In the genomic region with DNA sequence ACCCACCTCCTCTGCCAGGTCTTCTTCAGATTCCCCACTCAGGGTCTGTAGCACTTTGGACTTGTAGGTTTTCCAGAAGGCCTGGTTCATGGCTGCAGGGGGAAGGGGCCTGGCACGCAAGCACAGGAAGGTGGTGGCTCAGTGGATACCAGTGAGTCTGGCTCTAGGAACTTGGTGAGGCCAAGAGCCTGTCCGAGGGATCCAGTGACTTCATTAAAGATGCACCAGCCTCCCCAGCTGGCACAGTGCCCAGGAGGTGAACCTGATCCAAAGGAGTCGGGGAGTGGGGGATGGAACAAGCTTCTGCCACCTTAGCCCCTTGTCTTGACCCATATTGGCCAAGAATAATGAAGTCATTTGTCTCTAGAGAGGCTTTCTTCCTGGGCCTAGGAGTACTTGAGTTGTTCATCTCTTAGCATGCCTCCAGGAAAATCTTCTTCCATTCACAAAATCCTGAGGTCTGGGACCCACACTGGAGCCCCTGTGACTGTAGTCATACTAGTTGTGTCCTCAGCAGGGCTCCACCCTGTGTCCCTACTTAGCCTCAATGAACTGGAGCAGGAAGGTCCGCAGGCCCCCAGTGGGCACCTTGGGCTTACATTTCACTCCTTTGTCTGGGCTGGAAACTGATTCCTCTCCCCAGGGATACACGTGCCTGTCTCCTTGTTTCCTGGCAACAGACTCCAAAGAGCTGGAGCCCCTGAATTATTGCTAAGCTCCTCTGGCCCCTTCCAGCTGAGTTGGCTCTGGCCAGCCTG, we compare ENCODE assay signal across 8 cellular contexts. TPM values are rescaled to one million over a fixed set of nuclear protein-coding genes. Genes with fewer than 3 reads are reported as not detected.
DNase-seq lines count a peak whose midpoint lies in the region; ATAC-seq and TF ChIP-seq lines count a peak whose summit lies in the region.

A gene (minus strand): TSS at position 554 of the 758 bp plus-strand sequence. CDS start 464 bp downstream, at position 90.

- ATAC-seq in GM21737 (IDR thresholded peaks at IDR 0.05; ENCODE audit: unreplicated experiment) (no peak), HG02884 (IDR thresholded peaks at IDR 0.05; ENCODE audit: unreplicated experiment) (no peak)

- no peaks in the 10 kb centered on the region for H3K79me2 ChIP-seq in OCI-LY1 (ENCODE audit: insufficient read depth, low read length)

- H3K27ac Mint-ChIP-seq in osteocyte (ENCODE audit: unreplicated experiment), result peak within 1 kb of the TSS; percentile 86

- H3K4me1 ChIP-seq in OCI-LY1 (ENCODE audit: insufficient read depth, low read length, severe bottlenecking), result peaks cover 24% of the 10 kb centered on the region

- TF ChIP-seq CTCF in OCI-LY1 (IDR thresholded peaks at IDR 0.05; ENCODE audit: low read length) (no peak), osteocyte (IDR thresholded peaks at IDR 0.05) (no peak), GM20000 (IDR thresholded peaks at IDR 0.05; ENCODE audit: extremely low read depth, missing control alignments) (no peak)

- no peak within 1 kb of the TSS for H3K27ac ChIP-seq in OCI-LY1 (ENCODE audit: low read depth, low read length, poor library complexity, severe bottlenecking)

- H3K36me3 Mint-ChIP-seq in osteocyte (ENCODE audit: unreplicated experiment), result no peaks in the 10 kb centered on the region

- H3K9me3 ChIP-seq in OCI-LY1 (ENCODE audit: low read length), result no peaks in the 10 kb centered on the region

- no peaks in the 10 kb centered on the region for H3K9me2 ChIP-seq in OCI-LY1 (ENCODE audit: low read depth, low read length)

- peaks cover 2% of the 10 kb centered on the region; the same call in 1 of the 2 replicates for H3K27me3 ChIP-seq in OCI-LY1 (ENCODE audit: insufficient read depth, low read length)

- peak within 1 kb of the TSS; percentile 94 for H3K4me2 ChIP-seq in OCI-LY1 (ENCODE audit: low read length)

- H3K4me1 Mint-ChIP-seq in osteocyte (ENCODE audit: unreplicated experiment), result peaks cover 17% of the 10 kb centered on the region

- no peaks in the 10 kb centered on the region for H3K9me3 Mint-ChIP-seq in osteocyte (ENCODE audit: unreplicated experiment)

- H3F3A ChIP-seq in OCI-LY1 (ENCODE audit: insufficient read depth, low read length), result no peaks in the 10 kb centered on the region

- no peak within 1 kb of the TSS for H2AFZ ChIP-seq in OCI-LY1 (ENCODE audit: low read length)

- DNase-seq in NCI-H748 (lab: John Stamatoyannopoulos, UW; ENCODE audit: unreplicated experiment) (peak; percentile 34), NCI-H748 treated with DMSO at 0.1 percent for 48 hours (lab: John Stamatoyannopoulos, UW) (no peak), epidermal melanocyte (ENCODE audit: insufficient read length, low spot score) (peak; percentile 14), osteocyte (ENCODE audit: extremely low spot score, unreplicated experiment) (no peak), GM20000 (ENCODE audit: low spot score) (no peak)

- H3K27me3 Mint-ChIP-seq in osteocyte (ENCODE audit: unreplicated experiment), result no peaks in the 10 kb centered on the region

- peak within 1 kb of the TSS; percentile 88 for H3K4me3 Mint-ChIP-seq in osteocyte (ENCODE audit: unreplicated experiment)

- no peaks in the 10 kb centered on the region for H4K20me1 ChIP-seq in OCI-LY1 (ENCODE audit: insufficient read depth, low read length)

- H3K4me3 ChIP-seq in OCI-LY1 (ENCODE audit: low read depth, low read length, poor library complexity, severe bottlenecking), result peak within 1 kb of the TSS; percentile 79

- H3K9ac ChIP-seq in OCI-LY1 (ENCODE audit: low read length), result peak within 1 kb of the TSS; percentile 82

- H3K36me3 ChIP-seq in OCI-LY1 (ENCODE audit: insufficient read depth, low read length), result peaks cover 9% of the 10 kb centered on the region

RNA-seq across cellular contexts. Expression of the gene that starts here (rescaled TPM):
- total RNA-seq in osteocyte, result not detected in 2 replicates

Comparison
In these comparisons a context has a peak if more than half of its experiments do, and no peak if none do; other contexts are left out.
1. DNase-seq: peak in NCI-H748 (single experiment) and epidermal melanocyte (single experiment); none in NCI-H748 treated with DMSO at 0.1 percent for 48 hours (single experiment), osteocyte (single experiment) and GM20000 (single experiment).